Comparison of ENCODE assay signal across 1 cellular context in the genomic region with DNA sequence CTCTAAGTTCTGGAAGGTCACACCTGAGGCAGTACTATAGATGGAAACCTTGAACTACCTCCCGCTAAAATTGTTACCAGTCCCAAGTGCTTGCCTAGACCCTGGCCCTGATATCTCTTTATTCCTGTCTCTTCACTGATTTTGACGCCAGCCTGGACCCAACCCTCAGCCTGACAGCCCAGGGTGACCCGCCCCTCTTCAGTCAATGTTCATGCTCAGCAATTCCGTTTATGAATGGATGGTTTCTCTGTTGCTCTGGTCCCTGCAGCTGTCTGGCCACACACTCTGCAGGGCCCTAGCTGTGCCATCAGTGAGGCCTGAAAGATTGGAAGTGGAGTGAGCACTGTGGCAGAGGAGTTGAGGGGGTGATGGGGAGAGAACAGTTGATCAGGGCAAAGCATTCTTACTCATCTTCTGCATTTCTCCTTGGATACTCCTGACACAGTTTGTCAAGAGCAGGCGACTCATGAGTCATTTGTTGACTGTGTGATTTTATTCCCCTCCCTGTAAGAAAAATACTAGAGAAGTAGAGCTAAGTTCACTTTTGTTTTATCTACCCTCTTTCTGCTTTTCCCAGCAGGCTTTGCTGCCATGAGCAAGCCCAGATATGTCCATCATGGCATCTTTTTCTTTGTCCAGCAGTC.
TF ChIP-seq lines count a peak whose summit lies in the region.

No MANE protein-coding gene starts in this region.

TF ChIP-seq in HepG2, 621 proteins besides CTCF, POLR2A, EP300 and RAD21 (continued from another document):
- TF ChIP-seq ZHX2 (IDR thresholded peaks at IDR 0.05; ENCODE audit: low read depth) (no peak), ZHX2 (CRISPR knock-in tag; IDR thresholded peaks at IDR 0.05; ENCODE audit: borderline replicate concordance) (no peak), GATAD2A (CRISPR knock-in tag; IDR thresholded peaks at IDR 0.05) (peak; percentile 60; the same call in 1 of the 2 replicates), ZNF468 (CRISPR knock-in tag; IDR thresholded peaks at IDR 0.05) (no peak), ONECUT2 (CRISPR knock-in tag; IDR thresholded peaks at IDR 0.05) (no peak), ZNF205 (CRISPR knock-in tag; IDR thresholded peaks at IDR 0.05) (no peak), ZNF790 (CRISPR knock-in tag; IDR thresholded peaks at IDR 0.05; ENCODE audit: borderline replicate concordance) (no peak), HOXA5 (CRISPR knock-in tag; IDR thresholded peaks at IDR 0.05) (no peak), ZBTB3 (CRISPR knock-in tag; IDR thresholded peaks at IDR 0.05; ENCODE audit: borderline replicate concordance, low read depth) (no peak), SP4 (CRISPR knock-in tag; IDR thresholded peaks at IDR 0.05) (no peak)
- TF ChIP-seq, protein P1, sequence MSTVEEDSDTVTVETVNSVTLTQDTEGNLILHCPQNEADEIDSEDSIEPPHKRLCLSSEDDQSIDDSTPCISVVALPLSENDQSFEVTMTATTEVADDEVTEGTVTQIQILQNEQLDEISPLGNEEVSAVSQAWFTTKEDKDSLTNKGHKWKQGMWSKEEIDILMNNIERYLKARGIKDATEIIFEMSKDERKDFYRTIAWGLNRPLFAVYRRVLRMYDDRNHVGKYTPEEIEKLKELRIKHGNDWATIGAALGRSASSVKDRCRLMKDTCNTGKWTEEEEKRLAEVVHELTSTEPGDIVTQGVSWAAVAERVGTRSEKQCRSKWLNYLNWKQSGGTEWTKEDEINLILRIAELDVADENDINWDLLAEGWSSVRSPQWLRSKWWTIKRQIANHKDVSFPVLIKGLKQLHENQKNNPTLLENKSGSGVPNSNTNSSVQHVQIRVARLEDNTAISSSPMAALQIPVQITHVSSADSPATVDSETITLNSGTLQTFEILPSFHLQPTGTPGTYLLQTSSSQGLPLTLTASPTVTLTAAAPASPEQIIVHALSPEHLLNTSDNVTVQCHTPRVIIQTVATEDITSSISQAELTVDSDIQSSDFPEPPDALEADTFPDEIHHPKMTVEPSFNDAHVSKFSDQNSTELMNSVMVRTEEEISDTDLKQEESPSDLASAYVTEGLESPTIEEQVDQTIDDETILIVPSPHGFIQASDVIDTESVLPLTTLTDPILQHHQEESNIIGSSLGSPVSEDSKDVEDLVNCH (CRISPR knock-in tag; IDR thresholded peaks at IDR 0.05) = no peak
- TF ChIP-seq, protein P2, sequence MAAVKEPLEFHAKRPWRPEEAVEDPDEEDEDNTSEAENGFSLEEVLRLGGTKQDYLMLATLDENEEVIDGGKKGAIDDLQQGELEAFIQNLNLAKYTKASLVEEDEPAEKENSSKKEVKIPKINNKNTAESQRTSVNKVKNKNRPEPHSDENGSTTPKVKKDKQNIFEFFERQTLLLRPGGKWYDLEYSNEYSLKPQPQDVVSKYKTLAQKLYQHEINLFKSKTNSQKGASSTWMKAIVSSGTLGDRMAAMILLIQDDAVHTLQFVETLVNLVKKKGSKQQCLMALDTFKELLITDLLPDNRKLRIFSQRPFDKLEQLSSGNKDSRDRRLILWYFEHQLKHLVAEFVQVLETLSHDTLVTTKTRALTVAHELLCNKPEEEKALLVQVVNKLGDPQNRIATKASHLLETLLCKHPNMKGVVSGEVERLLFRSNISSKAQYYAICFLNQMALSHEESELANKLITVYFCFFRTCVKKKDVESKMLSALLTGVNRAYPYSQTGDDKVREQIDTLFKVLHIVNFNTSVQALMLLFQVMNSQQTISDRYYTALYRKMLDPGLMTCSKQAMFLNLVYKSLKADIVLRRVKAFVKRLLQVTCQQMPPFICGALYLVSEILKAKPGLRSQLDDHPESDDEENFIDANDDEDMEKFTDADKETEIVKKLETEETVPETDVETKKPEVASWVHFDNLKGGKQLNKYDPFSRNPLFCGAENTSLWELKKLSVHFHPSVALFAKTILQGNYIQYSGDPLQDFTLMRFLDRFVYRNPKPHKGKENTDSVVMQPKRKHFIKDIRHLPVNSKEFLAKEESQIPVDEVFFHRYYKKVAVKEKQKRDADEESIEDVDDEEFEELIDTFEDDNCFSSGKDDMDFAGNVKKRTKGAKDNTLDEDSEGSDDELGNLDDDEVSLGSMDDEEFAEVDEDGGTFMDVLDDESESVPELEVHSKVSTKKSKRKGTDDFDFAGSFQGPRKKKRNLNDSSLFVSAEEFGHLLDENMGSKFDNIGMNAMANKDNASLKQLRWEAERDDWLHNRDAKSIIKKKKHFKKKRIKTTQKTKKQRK (IDR thresholded peaks at IDR 0.05; ENCODE audit: low read length) = no peak
